Comparison of ENCODE assay signal across 1 cellular context in the genomic region with DNA sequence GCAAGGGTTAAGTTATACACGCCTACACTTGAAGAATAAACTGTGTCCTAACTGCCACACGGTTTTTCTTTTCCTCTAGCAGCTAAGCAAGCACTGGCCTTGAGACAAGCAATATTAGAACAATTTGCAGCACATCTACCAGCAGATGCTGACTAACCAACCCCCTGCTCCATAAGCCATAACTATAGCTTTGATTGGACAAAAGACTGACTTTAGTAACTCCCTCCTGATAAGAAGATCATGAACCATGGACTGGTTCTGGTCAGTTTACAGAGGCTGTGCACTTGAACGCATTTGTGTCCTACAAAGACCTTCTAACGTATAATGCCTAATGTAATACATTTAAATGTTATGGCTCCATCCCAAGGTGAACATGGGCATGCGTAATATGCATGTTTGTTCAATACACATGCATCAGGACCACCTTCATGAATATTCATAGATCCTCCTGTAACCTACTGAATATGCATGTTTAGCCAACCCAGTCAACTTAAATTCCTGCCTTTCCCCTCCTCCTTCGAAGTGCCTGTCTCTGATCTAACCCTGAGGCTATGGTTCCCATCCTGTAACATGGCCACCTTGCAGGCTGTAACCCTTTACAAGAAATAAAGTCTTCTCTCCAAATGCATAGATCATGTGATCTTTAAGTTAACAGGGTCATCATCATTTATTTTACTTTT.
TF ChIP-seq lines count a peak whose summit lies in the region.

No MANE protein-coding gene starts in this region.

TF ChIP-seq in GM23338, 12 proteins besides CTCF, POLR2A, EP300 and RAD21 (continued from another document):
- TF ChIP-seq, protein P1, sequence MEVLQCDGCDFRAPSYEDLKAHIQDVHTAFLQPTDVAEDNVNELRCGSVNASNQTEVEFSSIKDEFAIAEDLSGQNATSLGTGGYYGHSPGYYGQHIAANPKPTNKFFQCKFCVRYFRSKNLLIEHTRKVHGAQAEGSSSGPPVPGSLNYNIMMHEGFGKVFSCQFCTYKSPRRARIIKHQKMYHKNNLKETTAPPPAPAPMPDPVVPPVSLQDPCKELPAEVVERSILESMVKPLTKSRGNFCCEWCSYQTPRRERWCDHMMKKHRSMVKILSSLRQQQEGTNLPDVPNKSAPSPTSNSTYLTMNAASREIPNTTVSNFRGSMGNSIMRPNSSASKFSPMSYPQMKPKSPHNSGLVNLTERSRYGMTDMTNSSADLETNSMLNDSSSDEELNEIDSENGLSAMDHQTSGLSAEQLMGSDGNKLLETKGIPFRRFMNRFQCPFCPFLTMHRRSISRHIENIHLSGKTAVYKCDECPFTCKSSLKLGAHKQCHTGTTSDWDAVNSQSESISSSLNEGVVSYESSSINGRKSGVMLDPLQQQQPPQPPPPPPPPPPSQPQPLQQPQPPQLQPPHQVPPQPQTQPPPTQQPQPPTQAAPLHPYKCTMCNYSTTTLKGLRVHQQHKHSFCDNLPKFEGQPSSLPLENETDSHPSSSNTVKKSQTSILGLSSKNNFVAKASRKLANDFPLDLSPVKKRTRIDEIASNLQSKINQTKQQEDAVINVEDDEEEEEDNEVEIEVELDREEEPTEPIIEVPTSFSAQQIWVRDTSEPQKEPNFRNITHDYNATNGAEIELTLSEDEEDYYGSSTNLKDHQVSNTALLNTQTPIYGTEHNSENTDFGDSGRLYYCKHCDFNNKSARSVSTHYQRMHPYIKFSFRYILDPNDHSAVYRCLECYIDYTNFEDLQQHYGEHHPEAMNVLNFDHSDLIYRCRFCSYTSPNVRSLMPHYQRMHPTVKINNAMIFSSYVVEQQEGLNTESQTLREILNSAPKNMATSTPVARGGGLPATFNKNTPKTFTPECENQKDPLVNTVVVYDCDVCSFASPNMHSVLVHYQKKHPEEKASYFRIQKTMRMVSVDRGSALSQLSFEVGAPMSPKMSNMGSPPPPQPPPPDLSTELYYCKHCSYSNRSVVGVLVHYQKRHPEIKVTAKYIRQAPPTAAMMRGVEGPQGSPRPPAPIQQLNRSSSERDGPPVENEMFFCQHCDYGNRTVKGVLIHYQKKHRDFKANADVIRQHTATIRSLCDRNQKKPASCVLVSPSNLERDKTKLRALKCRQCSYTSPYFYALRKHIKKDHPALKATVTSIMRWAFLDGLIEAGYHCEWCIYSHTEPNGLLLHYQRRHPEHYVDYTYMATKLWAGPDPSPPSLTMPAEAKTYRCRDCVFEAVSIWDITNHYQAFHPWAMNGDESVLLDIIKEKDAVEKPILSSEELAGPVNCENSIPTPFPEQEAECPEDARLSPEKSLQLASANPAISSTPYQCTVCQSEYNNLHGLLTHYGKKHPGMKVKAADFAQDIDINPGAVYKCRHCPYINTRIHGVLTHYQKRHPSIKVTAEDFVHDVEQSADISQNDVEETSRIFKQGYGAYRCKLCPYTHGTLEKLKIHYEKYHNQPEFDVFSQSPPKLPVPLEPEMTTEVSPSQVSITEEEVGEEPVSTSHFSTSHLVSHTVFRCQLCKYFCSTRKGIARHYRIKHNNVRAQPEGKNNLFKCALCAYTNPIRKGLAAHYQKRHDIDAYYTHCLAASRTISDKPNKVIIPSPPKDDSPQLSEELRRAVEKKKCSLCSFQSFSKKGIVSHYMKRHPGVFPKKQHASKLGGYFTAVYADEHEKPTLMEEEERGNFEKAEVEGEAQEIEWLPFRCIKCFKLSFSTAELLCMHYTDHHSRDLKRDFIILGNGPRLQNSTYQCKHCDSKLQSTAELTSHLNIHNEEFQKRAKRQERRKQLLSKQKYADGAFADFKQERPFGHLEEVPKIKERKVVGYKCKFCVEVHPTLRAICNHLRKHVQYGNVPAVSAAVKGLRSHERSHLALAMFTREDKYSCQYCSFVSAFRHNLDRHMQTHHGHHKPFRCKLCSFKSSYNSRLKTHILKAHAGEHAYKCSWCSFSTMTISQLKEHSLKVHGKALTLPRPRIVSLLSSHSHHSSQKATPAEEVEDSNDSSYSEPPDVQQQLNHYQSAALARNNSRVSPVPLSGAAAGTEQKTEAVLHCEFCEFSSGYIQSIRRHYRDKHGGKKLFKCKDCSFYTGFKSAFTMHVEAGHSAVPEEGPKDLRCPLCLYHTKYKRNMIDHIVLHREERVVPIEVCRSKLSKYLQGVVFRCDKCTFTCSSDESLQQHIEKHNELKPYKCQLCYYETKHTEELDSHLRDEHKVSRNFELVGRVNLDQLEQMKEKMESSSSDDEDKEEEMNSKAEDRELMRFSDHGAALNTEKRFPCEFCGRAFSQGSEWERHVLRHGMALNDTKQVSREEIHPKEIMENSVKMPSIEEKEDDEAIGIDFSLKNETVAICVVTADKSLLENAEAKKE (CRISPR knock-in tag; IDR thresholded peaks at IDR 0.05): no peak
- no peak for TF ChIP-seq ZNF114 (CRISPR knock-in tag; IDR thresholded peaks at IDR 0.05)
- no peak for TF ChIP-seq EZH2 (IDR thresholded peaks at IDR 0.05; ENCODE audit: low read depth, unreplicated experiment)
- no peak for TF ChIP-seq EZH2phosphoT487 (IDR thresholded peaks at IDR 0.05; ENCODE audit: unreplicated experiment)
- no peak for TF ChIP-seq CREB1 (CRISPR knock-in tag; IDR thresholded peaks at IDR 0.05; ENCODE audit: low read depth)
- TF ChIP-seq, protein P2, sequence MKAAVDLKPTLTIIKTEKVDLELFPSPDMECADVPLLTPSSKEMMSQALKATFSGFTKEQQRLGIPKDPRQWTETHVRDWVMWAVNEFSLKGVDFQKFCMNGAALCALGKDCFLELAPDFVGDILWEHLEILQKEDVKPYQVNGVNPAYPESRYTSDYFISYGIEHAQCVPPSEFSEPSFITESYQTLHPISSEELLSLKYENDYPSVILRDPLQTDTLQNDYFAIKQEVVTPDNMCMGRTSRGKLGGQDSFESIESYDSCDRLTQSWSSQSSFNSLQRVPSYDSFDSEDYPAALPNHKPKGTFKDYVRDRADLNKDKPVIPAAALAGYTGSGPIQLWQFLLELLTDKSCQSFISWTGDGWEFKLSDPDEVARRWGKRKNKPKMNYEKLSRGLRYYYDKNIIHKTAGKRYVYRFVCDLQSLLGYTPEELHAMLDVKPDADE (IDR thresholded peaks at IDR 0.05): no peak
- TF ChIP-seq STAT1 (IDR thresholded peaks at IDR 0.05; ENCODE audit: unreplicated experiment): no peak
TF ChIP-seq in GM23338: peak in this region for 0.
